2 cellular contexts compared by ENCODE assay signal in the genomic region with DNA sequence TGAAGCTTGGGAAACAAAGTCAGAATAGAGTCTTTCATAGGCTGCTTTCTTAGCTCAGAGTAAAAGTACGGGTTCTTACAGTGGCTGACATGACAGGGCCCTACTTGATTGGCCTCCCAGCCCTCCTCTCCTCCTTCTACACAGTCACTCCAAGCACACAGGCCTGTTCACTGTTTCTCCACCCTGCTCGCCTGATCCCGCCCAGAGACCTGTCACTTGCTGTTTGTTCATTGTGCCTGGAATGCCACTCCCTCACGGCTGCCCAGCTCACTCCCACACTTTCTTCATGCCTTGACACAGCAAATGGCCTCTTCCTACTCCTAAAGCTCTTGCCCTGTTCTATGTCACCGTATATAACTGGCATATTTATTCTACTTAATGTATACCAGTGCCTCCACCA.
TF ChIP-seq lines count a peak whose summit lies in the region.

No MANE protein-coding gene starts in this region.

TF ChIP-seq in IMR-90, 13 proteins besides CTCF, POLR2A, EP300 and RAD21:
- no peak for TF ChIP-seq MAFK (IDR thresholded peaks at IDR 0.05; ENCODE audit: low read depth, low read length)
- no peak for TF ChIP-seq SMC3 (IDR thresholded peaks at IDR 0.05; ENCODE audit: low read depth, low read length)
- no peak for TF ChIP-seq RCOR1 (IDR thresholded peaks at IDR 0.05; ENCODE audit: insufficient replicate concordance, low read length)
- TF ChIP-seq, protein P1, sequence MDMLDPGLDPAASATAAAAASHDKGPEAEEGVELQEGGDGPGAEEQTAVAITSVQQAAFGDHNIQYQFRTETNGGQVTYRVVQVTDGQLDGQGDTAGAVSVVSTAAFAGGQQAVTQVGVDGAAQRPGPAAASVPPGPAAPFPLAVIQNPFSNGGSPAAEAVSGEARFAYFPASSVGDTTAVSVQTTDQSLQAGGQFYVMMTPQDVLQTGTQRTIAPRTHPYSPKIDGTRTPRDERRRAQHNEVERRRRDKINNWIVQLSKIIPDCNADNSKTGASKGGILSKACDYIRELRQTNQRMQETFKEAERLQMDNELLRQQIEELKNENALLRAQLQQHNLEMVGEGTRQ (IDR thresholded peaks at IDR 0.05; ENCODE audit: low read depth, low read length): no peak
- no peak for TF ChIP-seq FOS (IDR thresholded peaks at IDR 0.05; ENCODE audit: low read depth, low read length)
- no peak for TF ChIP-seq MXI1 (IDR thresholded peaks at IDR 0.05; ENCODE audit: borderline replicate concordance, low read depth, low read length)
- no peak for TF ChIP-seq BHLHE40 (IDR thresholded peaks at IDR 0.05; ENCODE audit: low read depth, low read length)
- TF ChIP-seq, protein P2, sequence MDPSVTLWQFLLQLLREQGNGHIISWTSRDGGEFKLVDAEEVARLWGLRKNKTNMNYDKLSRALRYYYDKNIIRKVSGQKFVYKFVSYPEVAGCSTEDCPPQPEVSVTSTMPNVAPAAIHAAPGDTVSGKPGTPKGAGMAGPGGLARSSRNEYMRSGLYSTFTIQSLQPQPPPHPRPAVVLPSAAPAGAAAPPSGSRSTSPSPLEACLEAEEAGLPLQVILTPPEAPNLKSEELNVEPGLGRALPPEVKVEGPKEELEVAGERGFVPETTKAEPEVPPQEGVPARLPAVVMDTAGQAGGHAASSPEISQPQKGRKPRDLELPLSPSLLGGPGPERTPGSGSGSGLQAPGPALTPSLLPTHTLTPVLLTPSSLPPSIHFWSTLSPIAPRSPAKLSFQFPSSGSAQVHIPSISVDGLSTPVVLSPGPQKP (IDR thresholded peaks at IDR 0.05; ENCODE audit: borderline replicate concordance, low read depth, low read length): no peak
- no peak for TF ChIP-seq RFX5 (IDR thresholded peaks at IDR 0.05; ENCODE audit: low read depth, low read length)

TF ChIP-seq in HepG2, 621 proteins besides CTCF, POLR2A, EP300 and RAD21:
- TF ChIP-seq SP5 (CRISPR knock-in tag; IDR thresholded peaks at IDR 0.05; ENCODE audit: borderline replicate concordance, low read depth): 0 out of 2 replicates have a peak, but pooled peaks have one; percentile 9
- no peak for TF ChIP-seq ZNF570 (CRISPR knock-in tag; IDR thresholded peaks at IDR 0.05; ENCODE audit: borderline replicate concordance)
- TF ChIP-seq FOXA1 (IDR thresholded peaks at IDR 0.05): no peak
- peak; percentile 30; the same call in 1 of the 2 replicates for TF ChIP-seq FOXA1 (CRISPR knock-in tag; IDR thresholded peaks at IDR 0.05)
- peak; percentile 32 for TF ChIP-seq AGO2 (optimal IDR thresholded peaks at IDR 0.05; ENCODE audit: low read depth, low read length)
- TF ChIP-seq ZNF30 (CRISPR knock-in tag; IDR thresholded peaks at IDR 0.05): no peak
- TF ChIP-seq RBM22 (optimal IDR thresholded peaks at IDR 0.05; ENCODE audit: low read length): peak; percentile 89
- TF ChIP-seq NFYB (CRISPR knock-in tag; IDR thresholded peaks at IDR 0.05): no peak
- no peak for TF ChIP-seq ZBTB3 (CRISPR knock-in tag; IDR thresholded peaks at IDR 0.05; ENCODE audit: borderline replicate concordance, low read depth)
- peak; percentile 33; the same call in 1 of the 2 replicates for TF ChIP-seq SOX5 (CRISPR knock-in tag; IDR thresholded peaks at IDR 0.05; ENCODE audit: borderline replicate concordance)
- 0 out of 2 replicates have a peak, but pooled peaks have one; percentile 18 for TF ChIP-seq ZBTB38 (CRISPR knock-in tag; IDR thresholded peaks at IDR 0.05)
- TF ChIP-seq PPARG (CRISPR knock-in tag; conservative IDR thresholded peaks at IDR 0.05): no peak
- no peak for TF ChIP-seq ZNF24 (IDR thresholded peaks at IDR 0.05)
- TF ChIP-seq ZFP41 (CRISPR knock-in tag; IDR thresholded peaks at IDR 0.05; ENCODE audit: borderline replicate concordance): no peak
- TF ChIP-seq XRCC5 (optimal IDR thresholded peaks at IDR 0.05; ENCODE audit: low read length): peak; percentile 20
- TF ChIP-seq, protein P3, sequence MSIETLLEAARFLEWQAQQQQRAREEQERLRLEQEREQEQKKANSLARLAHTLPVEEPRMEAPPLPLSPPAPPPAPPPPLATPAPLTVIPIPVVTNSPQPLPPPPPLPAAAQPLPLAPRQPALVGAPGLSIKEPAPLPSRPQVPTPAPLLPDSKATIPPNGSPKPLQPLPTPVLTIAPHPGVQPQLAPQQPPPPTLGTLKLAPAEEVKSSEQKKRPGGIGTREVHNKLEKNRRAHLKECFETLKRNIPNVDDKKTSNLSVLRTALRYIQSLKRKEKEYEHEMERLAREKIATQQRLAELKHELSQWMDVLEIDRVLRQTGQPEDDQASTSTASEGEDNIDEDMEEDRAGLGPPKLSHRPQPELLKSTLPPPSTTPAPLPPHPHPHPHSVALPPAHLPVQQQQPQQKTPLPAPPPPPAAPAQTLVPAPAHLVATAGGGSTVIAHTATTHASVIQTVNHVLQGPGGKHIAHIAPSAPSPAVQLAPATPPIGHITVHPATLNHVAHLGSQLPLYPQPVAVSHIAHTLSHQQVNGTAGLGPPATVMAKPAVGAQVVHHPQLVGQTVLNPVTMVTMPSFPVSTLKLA (IDR thresholded peaks at IDR 0.05): 0 out of 2 replicates have a peak, but pooled peaks have one; percentile 6
- no peak for TF ChIP-seq ZNF543 (CRISPR knock-in tag; IDR thresholded peaks at IDR 0.05)
- TF ChIP-seq FOXO1 (CRISPR knock-in tag; IDR thresholded peaks at IDR 0.05): no peak
- TF ChIP-seq, protein P4, sequence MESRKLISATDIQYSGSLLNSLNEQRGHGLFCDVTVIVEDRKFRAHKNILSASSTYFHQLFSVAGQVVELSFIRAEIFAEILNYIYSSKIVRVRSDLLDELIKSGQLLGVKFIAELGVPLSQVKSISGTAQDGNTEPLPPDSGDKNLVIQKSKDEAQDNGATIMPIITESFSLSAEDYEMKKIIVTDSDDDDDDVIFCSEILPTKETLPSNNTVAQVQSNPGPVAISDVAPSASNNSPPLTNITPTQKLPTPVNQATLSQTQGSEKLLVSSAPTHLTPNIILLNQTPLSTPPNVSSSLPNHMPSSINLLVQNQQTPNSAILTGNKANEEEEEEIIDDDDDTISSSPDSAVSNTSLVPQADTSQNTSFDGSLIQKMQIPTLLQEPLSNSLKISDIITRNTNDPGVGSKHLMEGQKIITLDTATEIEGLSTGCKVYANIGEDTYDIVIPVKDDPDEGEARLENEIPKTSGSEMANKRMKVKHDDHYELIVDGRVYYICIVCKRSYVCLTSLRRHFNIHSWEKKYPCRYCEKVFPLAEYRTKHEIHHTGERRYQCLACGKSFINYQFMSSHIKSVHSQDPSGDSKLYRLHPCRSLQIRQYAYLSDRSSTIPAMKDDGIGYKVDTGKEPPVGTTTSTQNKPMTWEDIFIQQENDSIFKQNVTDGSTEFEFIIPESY (CRISPR knock-in tag; IDR thresholded peaks at IDR 0.05): peak; percentile 34; the same call in 1 of the 2 replicates
- TF ChIP-seq TSC22D2 (CRISPR knock-in tag; IDR thresholded peaks at IDR 0.05; ENCODE audit: borderline replicate concordance): no peak
- TF ChIP-seq MAFG (CRISPR knock-in tag; IDR thresholded peaks at IDR 0.05): no peak
- no peak for TF ChIP-seq ZNF674 (CRISPR knock-in tag; IDR thresholded peaks at IDR 0.05; ENCODE audit: low read depth)
- TF ChIP-seq ZNF768 (CRISPR knock-in tag; IDR thresholded peaks at IDR 0.05): 0 out of 2 replicates have a peak, but pooled peaks have one; percentile 55
- no peak for TF ChIP-seq ZNF367 (CRISPR knock-in tag; IDR thresholded peaks at IDR 0.05; ENCODE audit: borderline replicate concordance)
- no peak for TF ChIP-seq KAT7 (CRISPR knock-in tag; IDR thresholded peaks at IDR 0.05; ENCODE audit: borderline replicate concordance)
- no peak for TF ChIP-seq MYNN (CRISPR knock-in tag; IDR thresholded peaks at IDR 0.05; ENCODE audit: low read depth)
- TF ChIP-seq ZNF615 (CRISPR knock-in tag; IDR thresholded peaks at IDR 0.05; ENCODE audit: borderline replicate concordance): no peak
- TF ChIP-seq SOX13 (IDR thresholded peaks at IDR 0.05): no peak
- peak in 1 of 2 experiments; percentile 46; a peak in 1 of 4 replicates for TF ChIP-seq SOX13 (CRISPR knock-in tag; conservative IDR thresholded peaks at IDR 0.05 in 1 of 2, IDR thresholded peaks at IDR 0.05 in 1 of 2)
- no peak for TF ChIP-seq RNF2 (conservative IDR thresholded peaks at IDR 0.05; ENCODE audit: low read depth)
- no peak for TF ChIP-seq ZNF326 (CRISPR knock-in tag; IDR thresholded peaks at IDR 0.05; ENCODE audit: borderline replicate concordance)
- TF ChIP-seq ADNP (CRISPR knock-in tag; IDR thresholded peaks at IDR 0.05): no peak
- TF ChIP-seq EZH2 (conservative IDR thresholded peaks at IDR 0.05; ENCODE audit: low read depth, low read length): no peak
- TF ChIP-seq ZSCAN9 (CRISPR knock-in tag; IDR thresholded peaks at IDR 0.05; ENCODE audit: borderline replicate concordance): no peak
- peak; percentile 81 for TF ChIP-seq TEAD3 (CRISPR knock-in tag; optimal IDR thresholded peaks at IDR 0.05; ENCODE audit: borderline replicate concordance)
- TF ChIP-seq, protein P5, sequence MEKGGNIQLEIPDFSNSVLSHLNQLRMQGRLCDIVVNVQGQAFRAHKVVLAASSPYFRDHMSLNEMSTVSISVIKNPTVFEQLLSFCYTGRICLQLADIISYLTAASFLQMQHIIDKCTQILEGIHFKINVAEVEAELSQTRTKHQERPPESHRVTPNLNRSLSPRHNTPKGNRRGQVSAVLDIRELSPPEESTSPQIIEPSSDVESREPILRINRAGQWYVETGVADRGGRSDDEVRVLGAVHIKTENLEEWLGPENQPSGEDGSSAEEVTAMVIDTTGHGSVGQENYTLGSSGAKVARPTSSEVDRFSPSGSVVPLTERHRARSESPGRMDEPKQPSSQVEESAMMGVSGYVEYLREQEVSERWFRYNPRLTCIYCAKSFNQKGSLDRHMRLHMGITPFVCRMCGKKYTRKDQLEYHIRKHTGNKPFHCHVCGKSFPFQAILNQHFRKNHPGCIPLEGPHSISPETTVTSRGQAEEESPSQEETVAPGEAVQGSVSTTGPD (CRISPR knock-in tag; IDR thresholded peaks at IDR 0.05): no peak
- TF ChIP-seq SAP130 (CRISPR knock-in tag; IDR thresholded peaks at IDR 0.05; ENCODE audit: low read depth): peak; percentile 61
- no peak for TF ChIP-seq ZKSCAN1 (IDR thresholded peaks at IDR 0.05; ENCODE audit: low read length)
- TF ChIP-seq, protein P6, sequence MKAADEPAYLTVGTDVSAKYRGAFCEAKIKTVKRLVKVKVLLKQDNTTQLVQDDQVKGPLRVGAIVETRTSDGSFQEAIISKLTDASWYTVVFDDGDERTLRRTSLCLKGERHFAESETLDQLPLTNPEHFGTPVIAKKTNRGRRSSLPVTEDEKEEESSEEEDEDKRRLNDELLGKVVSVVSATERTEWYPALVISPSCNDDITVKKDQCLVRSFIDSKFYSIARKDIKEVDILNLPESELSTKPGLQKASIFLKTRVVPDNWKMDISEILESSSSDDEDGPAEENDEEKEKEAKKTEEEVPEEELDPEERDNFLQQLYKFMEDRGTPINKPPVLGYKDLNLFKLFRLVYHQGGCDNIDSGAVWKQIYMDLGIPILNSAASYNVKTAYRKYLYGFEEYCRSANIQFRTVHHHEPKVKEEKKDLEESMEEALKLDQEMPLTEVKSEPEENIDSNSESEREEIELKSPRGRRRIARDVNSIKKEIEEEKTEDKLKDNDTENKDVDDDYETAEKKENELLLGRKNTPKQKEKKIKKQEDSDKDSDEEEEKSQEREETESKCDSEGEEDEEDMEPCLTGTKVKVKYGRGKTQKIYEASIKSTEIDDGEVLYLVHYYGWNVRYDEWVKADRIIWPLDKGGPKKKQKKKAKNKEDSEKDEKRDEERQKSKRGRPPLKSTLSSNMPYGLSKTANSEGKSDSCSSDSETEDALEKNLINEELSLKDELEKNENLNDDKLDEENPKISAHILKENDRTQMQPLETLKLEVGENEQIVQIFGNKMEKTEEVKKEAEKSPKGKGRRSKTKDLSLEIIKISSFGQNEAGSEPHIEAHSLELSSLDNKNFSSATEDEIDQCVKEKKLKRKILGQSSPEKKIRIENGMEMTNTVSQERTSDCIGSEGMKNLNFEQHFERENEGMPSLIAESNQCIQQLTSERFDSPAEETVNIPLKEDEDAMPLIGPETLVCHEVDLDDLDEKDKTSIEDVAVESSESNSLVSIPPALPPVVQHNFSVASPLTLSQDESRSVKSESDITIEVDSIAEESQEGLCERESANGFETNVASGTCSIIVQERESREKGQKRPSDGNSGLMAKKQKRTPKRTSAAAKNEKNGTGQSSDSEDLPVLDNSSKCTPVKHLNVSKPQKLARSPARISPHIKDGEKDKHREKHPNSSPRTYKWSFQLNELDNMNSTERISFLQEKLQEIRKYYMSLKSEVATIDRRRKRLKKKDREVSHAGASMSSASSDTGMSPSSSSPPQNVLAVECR (CRISPR knock-in tag; IDR thresholded peaks at IDR 0.05; ENCODE audit: borderline replicate concordance): 0 out of 2 replicates have a peak, but pooled peaks have one; percentile 22
